1 cellular context compared by ENCODE assay signal in genomic region chr2:231037202-231037730, GRCh38.
TF ChIP-seq lines count a peak whose summit lies in the region.

TSS of gene C2orf72 (plus strand) at chr2:231037523. CDS start at chr2:231037566, 43 bp downstream.

TF ChIP-seq in HepG2, 621 proteins besides CTCF, POLR2A, EP300 and RAD21 (continued from another document and continues in another):
- TF ChIP-seq, protein P1, sequence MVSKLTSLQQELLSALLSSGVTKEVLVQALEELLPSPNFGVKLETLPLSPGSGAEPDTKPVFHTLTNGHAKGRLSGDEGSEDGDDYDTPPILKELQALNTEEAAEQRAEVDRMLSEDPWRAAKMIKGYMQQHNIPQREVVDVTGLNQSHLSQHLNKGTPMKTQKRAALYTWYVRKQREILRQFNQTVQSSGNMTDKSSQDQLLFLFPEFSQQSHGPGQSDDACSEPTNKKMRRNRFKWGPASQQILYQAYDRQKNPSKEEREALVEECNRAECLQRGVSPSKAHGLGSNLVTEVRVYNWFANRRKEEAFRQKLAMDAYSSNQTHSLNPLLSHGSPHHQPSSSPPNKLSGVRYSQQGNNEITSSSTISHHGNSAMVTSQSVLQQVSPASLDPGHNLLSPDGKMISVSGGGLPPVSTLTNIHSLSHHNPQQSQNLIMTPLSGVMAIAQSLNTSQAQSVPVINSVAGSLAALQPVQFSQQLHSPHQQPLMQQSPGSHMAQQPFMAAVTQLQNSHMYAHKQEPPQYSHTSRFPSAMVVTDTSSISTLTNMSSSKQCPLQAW (CRISPR knock-in tag; IDR thresholded peaks at IDR 0.05) = no peak
- TF ChIP-seq ZNF160 (CRISPR knock-in tag; IDR thresholded peaks at IDR 0.05) (no peak; the same call in 1 of the 2 replicates), ATF1 (CRISPR knock-in tag; IDR thresholded peaks at IDR 0.05) (no peak), POLR2G (IDR thresholded peaks at IDR 0.05; ENCODE audit: low read depth, low read length) (peak; percentile 77), ZNF274 (CRISPR knock-in tag; IDR thresholded peaks at IDR 0.05) (0 out of 2 replicates have a peak, but pooled peaks have one; percentile 41), ARID2 (CRISPR knock-in tag; IDR thresholded peaks at IDR 0.05; ENCODE audit: borderline replicate concordance) (no peak), BHLHE40 (IDR thresholded peaks at IDR 0.05; ENCODE audit: low read length) (peak; percentile 34; the same call in 1 of the 2 replicates), HOXA7 (CRISPR knock-in tag; IDR thresholded peaks at IDR 0.05) (no peak), ZNF558 (CRISPR knock-in tag; IDR thresholded peaks at IDR 0.05; ENCODE audit: borderline replicate concordance) (peak; percentile 39; the same call in 1 of the 2 replicates), THRA (CRISPR knock-in tag; IDR thresholded peaks at IDR 0.05; ENCODE audit: borderline replicate concordance) (no peak), KLF9 (CRISPR knock-in tag; IDR thresholded peaks at IDR 0.05; ENCODE audit: low read depth) (no peak), NFAT5 (CRISPR knock-in tag; IDR thresholded peaks at IDR 0.05) (peak; percentile 85), SKIL (CRISPR knock-in tag; IDR thresholded peaks at IDR 0.05; ENCODE audit: borderline replicate concordance) (no peak), MLLT10 (CRISPR knock-in tag; IDR thresholded peaks at IDR 0.05) (no peak), MLX (CRISPR knock-in tag; IDR thresholded peaks at IDR 0.05) (no peak), SNRNP70 (IDR thresholded peaks at IDR 0.05; ENCODE audit: low read depth, low read length) (no peak), ZFP36L2 (CRISPR knock-in tag; IDR thresholded peaks at IDR 0.05) (no peak), ZNF260 (CRISPR knock-in tag; IDR thresholded peaks at IDR 0.05; ENCODE audit: borderline replicate concordance, low read depth) (no peak), TEAD2 (CRISPR knock-in tag; IDR thresholded peaks at IDR 0.05) (no peak), ZNF614 (CRISPR knock-in tag; IDR thresholded peaks at IDR 0.05; ENCODE audit: borderline replicate concordance) (no peak), ZSCAN30 (CRISPR knock-in tag; IDR thresholded peaks at IDR 0.05) (no peak), CSRNP1 (CRISPR knock-in tag; IDR thresholded peaks at IDR 0.05) (no peak), KDM3A (CRISPR knock-in tag; IDR thresholded peaks at IDR 0.05; ENCODE audit: low read depth) (no peak), MED1 (CRISPR knock-in tag; IDR thresholded peaks at IDR 0.05) (peak; percentile 58), FOXA3 (CRISPR knock-in tag; IDR thresholded peaks at IDR 0.05) (no peak), DMAP1 (CRISPR knock-in tag; IDR thresholded peaks at IDR 0.05) (no peak), ZGPAT (CRISPR knock-in tag; IDR thresholded peaks at IDR 0.05) (no peak), KDM6A (CRISPR knock-in tag; IDR thresholded peaks at IDR 0.05; ENCODE audit: low read depth) (no peak), HIVEP1 (CRISPR knock-in tag; IDR thresholded peaks at IDR 0.05) (no peak), ZNF761 (CRISPR knock-in tag; conservative IDR thresholded peaks at IDR 0.05) (no peak)
- TF ChIP-seq, protein P2, sequence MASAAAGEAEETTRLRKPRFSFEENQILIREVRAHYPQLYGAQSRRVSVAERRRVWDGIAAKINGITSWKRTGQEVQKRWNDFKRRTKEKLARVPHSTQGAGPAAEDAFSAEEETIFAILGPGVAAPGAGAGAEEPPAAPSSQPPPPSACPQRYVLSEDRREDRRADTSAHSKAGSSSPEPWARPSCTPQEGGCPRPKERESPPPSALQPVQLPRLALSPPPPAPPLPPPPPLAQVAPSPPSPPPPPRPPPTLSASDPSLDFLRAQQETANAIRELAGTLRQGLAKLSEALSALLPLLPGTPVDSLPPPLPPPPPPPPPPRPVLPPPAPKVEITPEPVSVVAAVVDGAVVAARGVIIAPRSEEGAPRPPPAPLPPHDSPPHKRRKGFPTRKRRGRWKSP (CRISPR knock-in tag; IDR thresholded peaks at IDR 0.05) = no peak; the same call in 1 of the 2 replicates
- TF ChIP-seq, protein P3, sequence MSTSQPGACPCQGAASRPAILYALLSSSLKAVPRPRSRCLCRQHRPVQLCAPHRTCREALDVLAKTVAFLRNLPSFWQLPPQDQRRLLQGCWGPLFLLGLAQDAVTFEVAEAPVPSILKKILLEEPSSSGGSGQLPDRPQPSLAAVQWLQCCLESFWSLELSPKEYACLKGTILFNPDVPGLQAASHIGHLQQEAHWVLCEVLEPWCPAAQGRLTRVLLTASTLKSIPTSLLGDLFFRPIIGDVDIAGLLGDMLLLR (CRISPR knock-in tag; IDR thresholded peaks at IDR 0.05) = no peak
- TF ChIP-seq, protein P4, sequence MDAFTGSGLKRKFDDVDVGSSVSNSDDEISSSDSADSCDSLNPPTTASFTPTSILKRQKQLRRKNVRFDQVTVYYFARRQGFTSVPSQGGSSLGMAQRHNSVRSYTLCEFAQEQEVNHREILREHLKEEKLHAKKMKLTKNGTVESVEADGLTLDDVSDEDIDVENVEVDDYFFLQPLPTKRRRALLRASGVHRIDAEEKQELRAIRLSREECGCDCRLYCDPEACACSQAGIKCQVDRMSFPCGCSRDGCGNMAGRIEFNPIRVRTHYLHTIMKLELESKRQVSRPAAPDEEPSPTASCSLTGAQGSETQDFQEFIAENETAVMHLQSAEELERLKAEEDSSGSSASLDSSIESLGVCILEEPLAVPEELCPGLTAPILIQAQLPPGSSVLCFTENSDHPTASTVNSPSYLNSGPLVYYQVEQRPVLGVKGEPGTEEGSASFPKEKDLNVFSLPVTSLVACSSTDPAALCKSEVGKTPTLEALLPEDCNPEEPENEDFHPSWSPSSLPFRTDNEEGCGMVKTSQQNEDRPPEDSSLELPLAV (CRISPR knock-in tag; conservative IDR thresholded peaks at IDR 0.05; ENCODE audit: low read depth) = 0 out of 2 replicates have a peak, but pooled peaks have one; percentile 36
- TF ChIP-seq, protein P5, sequence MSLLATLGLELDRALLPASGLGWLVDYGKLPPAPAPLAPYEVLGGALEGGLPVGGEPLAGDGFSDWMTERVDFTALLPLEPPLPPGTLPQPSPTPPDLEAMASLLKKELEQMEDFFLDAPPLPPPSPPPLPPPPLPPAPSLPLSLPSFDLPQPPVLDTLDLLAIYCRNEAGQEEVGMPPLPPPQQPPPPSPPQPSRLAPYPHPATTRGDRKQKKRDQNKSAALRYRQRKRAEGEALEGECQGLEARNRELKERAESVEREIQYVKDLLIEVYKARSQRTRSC (CRISPR knock-in tag; IDR thresholded peaks at IDR 0.05; ENCODE audit: low read depth) = no peak
- TF ChIP-seq, protein P6, sequence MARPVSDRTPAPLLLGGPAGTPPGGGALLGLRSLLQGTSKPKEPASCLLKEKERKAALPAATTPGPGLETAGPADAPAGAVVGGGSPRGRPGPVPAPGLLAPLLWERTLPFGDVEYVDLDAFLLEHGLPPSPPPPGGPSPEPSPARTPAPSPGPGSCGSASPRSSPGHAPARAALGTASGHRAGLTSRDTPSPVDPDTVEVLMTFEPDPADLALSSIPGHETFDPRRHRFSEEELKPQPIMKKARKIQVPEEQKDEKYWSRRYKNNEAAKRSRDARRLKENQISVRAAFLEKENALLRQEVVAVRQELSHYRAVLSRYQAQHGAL (CRISPR knock-in tag; IDR thresholded peaks at IDR 0.05; ENCODE audit: not compliant biosample characterization) = no peak
- TF ChIP-seq, protein P7, sequence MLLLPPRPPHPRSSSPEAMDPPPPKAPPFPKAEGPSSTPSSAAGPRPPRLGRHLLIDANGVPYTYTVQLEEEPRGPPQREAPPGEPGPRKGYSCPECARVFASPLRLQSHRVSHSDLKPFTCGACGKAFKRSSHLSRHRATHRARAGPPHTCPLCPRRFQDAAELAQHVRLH (CRISPR knock-in tag; IDR thresholded peaks at IDR 0.05; ENCODE audit: borderline replicate concordance, low read depth) = no peak
